Comparison of ENCODE assay signal across 8 cellular contexts in genomic region chr11:35082322-35083180, GRCh38.
A peak's percentile ranks its signal among the peaks of the same experiment; 100 is the strongest.
DNase-seq lines count a peak whose midpoint lies in the region; ATAC-seq lines count a peak whose summit lies in the region.

No MANE protein-coding gene starts in this region.

- H3K4me1 Mint-ChIP-seq in T-helper 1 cell treated with Interleukin-12 subunit alpha and Interleukin-12 subunit beta and Interleukin-4 antibody, amounts not matched to agents 30 μg/mL and 1 μg/mL, for 36 hours (ENCODE audit: low read depth) = peaks cover 75% of the 10 kb centered on the region

- peak; percentile 70 for ATAC-seq in GM19328 (IDR thresholded peaks at IDR 0.05; ENCODE audit: unreplicated experiment)
- ATAC-seq in HG03432 (IDR thresholded peaks at IDR 0.05; ENCODE audit: unreplicated experiment) = peak; percentile 77

- peaks cover 11% of the 10 kb centered on the region for H3K36me3 Mint-ChIP-seq in T-helper 1 cell treated with Interleukin-12 subunit alpha and Interleukin-12 subunit beta and Interleukin-4 antibody, amounts not matched to agents 30 μg/mL and 1 μg/mL, for 36 hours (ENCODE audit: low read depth)

- no peaks in the 10 kb centered on the region for H3K9me3 Mint-ChIP-seq in T-helper 1 cell treated with Interleukin-12 subunit alpha and Interleukin-12 subunit beta and Interleukin-4 antibody, amounts not matched to agents 30 μg/mL and 1 μg/mL, for 36 hours

- H3K27ac Mint-ChIP-seq in T-helper 1 cell treated with Interleukin-12 subunit alpha and Interleukin-12 subunit beta and Interleukin-4 antibody, amounts not matched to agents 30 μg/mL and 1 μg/mL, for 36 hours = peak overlapping the region; percentile 89

- DNase-seq in Ammon's horn (ENCODE audit: low spot score) = peak; percentile 72
- peak in 30 of 56 donors; percentile 2 to 76 (median 22) for DNase-seq in amygdala (lab: John Stamatoyannopoulos, UW)
- peak; percentile 77 for DNase-seq in iPS-NIHi11 (ENCODE audit: low spot score)
- peak; percentile 63 to 64 for DNase-seq in stimulated activated CD4-positive, alpha-beta T cell treated with anti-CD3 and anti-CD28 coated beads, Interleukin-2, amount 100 ng/mL, for 48 hours
- DNase-seq in cortex of kidney (lab: John Stamatoyannopoulos, UW) = no peak

- peak overlapping the region; percentile 66 for H3K4me3 Mint-ChIP-seq in T-helper 1 cell treated with Interleukin-12 subunit alpha and Interleukin-12 subunit beta and Interleukin-4 antibody, amounts not matched to agents 30 μg/mL and 1 μg/mL, for 36 hours

- H3K27me3 Mint-ChIP-seq in T-helper 1 cell treated with Interleukin-12 subunit alpha and Interleukin-12 subunit beta and Interleukin-4 antibody, amounts not matched to agents 30 μg/mL and 1 μg/mL, for 36 hours (ENCODE audit: low read depth) = peaks cover 4% of the 10 kb centered on the region
